In the genomic region with DNA sequence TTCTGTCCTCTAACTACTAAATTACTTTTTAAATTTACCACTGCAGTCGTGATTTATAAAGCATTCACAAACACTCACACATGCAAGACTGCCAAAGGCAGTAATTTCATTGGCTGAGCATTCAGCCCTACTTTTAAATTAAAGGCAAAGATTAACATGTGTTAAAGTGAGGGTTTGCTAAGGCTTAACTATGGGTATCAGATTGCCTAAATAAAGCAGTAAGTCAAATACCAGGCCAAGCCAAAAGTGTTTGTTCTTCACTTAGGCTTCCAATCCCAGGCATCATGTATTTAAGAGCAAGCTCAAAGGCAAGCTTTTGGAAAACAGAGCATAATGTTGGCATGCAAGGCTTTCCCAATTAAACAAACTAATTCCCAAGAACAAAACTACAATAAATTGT, we compare ENCODE assay signal across 1 cellular context.
TF ChIP-seq lines count a peak whose summit lies in the region.

No MANE protein-coding gene starts in this region.

TF ChIP-seq in HCT116, 20 proteins besides CTCF, POLR2A, EP300 and RAD21 (continued from another document):
- TF ChIP-seq ZFX (IDR thresholded peaks at IDR 0.05) (no peak), SIN3A (IDR thresholded peaks at IDR 0.05; ENCODE audit: low read depth) (no peak)
